ENCODE assay signal across 22 cellular contexts in the genomic region with DNA sequence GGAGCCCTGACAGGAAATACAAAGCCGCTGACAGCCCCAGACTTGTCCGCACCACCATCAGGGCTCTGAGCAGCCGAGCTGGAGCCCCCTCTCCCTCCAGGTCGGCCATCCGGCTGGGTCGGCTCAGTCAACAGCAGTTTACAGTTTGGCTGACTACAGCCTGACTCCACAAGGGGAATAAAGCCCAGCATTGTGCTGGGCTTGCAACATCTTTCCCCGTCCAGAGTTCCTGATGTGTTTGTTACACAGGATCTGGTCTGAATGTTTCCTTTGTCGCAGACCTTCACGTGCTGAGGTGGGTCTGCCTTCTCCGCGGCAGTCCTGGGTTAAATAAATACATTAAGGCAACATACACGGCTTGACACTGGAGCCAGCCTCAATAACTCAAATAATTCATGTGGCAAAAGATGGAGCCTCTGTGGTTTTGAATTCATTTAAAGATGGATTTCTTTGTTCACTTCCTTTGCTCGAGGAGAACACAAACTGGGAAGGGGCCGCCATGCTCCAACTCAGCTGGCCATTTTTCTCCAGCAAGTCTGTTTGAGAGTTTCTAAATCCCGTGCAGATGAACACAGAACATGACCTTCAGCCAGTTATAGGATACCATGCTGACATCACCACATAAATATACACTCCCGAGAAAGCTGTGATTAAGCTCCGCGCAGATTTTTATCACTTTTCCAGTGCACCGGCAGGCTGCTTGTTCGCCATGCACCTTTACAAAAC.
A peak's percentile ranks its signal among the peaks of the same experiment; 100 is the strongest.
DNase-seq lines count a peak whose midpoint lies in the region; TF ChIP-seq lines count a peak whose summit lies in the region.
"Had no signal": no experiment of that assay in that cellular context is flagged by ENCODE, and none has a peak within 500 bp of the region (broad histone marks: within the 10 kb centered on the region; RNA-seq: fewer than 3 reads in every experiment).

No MANE protein-coding gene starts in this region.

- peaks cover 0 to 12% (median 11%) of the 10 kb centered on the region in 4 donors for H3K4me1 ChIP-seq in sigmoid colon
- H3K4me1 ChIP-seq: foreskin keratinocyte, uterus had no signal

- H3K27me3 ChIP-seq in sigmoid colon: no peaks in the 10 kb centered on the region
- H3K27me3 ChIP-seq: foreskin keratinocyte, uterus had no signal

- peak; percentile 37 for DNase-seq in DMS 273 (lab: John Stamatoyannopoulos, UW; ENCODE audit: unreplicated experiment)
- no peak for DNase-seq in DMS 273 treated with DMSO at 0.1 percent for 48 hours (lab: John Stamatoyannopoulos, UW)
- DNase-seq in RPMI7951 (ENCODE audit: low read depth): peak; percentile 54
- peak; percentile 60 for DNase-seq in medulla oblongata (ENCODE audit: extremely low spot score)
- no peak for DNase-seq in sigmoid colon
- no peak for DNase-seq in activated CD4-positive, alpha-beta T cell treated with anti-CD3 and anti-CD28 coated beads, Interleukin-2, amount 50 U/mL, for 48 hours
- DNase-seq in A172 (ENCODE audit: low spot score): no peak
- no peak for DNase-seq in activated effector memory CD4-positive, alpha-beta T cell treated with Interleukin-2 at 50 U/mL for 16 hours
- DNase-seq: activated CD4-positive, CD25-positive, alpha-beta regulatory T cell; activated CD8-positive, alpha-beta T cell treated with anti-CD3 and anti-CD28 coated beads for 36 hours; activated naive CD4-positive, alpha-beta T cell treated with anti-CD3 and anti-CD28 coated beads, Interleukin-2, amount 50 U/mL, for 16 hours; AML-193; aorta; erythroblast; foreskin keratinocyte; HCEC 1CT; mesendoderm; NCI-H1417; nephron progenitor cell; T-helper 9 cell had no signal

- TF ChIP-seq POLR2A in sigmoid colon (IDR thresholded peaks at IDR 0.05): no peak

- 72 to 81% methylated on average over 20 of the region's 20 CpGs for WGBS in sigmoid colon, 2 donors

- H3K27ac ChIP-seq in sigmoid colon: peak overlapping the region in 3 of 4 donors; percentile 27 to 59 (median 52)
- H3K27ac ChIP-seq: 22Rv1, foreskin keratinocyte, uterus had no signal

- no peaks in the 10 kb centered on the region for H3K9me3 ChIP-seq in sigmoid colon
- H3K9me3 ChIP-seq: uterus had no signal

- TF ChIP-seq CTCF in sigmoid colon (IDR thresholded peaks at IDR 0.05): no peak

- peak in 1 of 4 donors; percentile 9 for TF ChIP-seq EP300 in sigmoid colon (IDR thresholded peaks at IDR 0.05)

- no peak overlapping the region for H3K4me3 ChIP-seq in sigmoid colon
- H3K4me3 ChIP-seq: uterus had no signal

- intact Hi-C loops in sigmoid colon (cut with DNase I): no loop called here

- no peaks in the 10 kb centered on the region for H3K36me3 ChIP-seq in sigmoid colon
- H3K36me3 ChIP-seq: uterus had no signal

Comparison
In these comparisons a context has a peak if more than half of its experiments do, and no peak if none do; other contexts are left out.
1. DNase-seq: peak in DMS 273 (single experiment), RPMI7951 (single experiment) and medulla oblongata (single experiment); none in DMS 273 treated with DMSO at 0.1 percent for 48 hours (single experiment), sigmoid colon (single experiment), activated CD4-positive, alpha-beta T cell treated with anti-CD3 and anti-CD28 coated beads, Interleukin-2, amount 50 U/mL, for 48 hours (0 of 2), A172 (single experiment) and activated effector memory CD4-positive, alpha-beta T cell treated with Interleukin-2 at 50 U/mL for 16 hours (single experiment).